ENCODE assay signal across 8 cellular contexts in genomic region chr11:3795131-3796092, GRCh38. TPM values are rescaled to one million over a fixed set of nuclear protein-coding genes. Genes with fewer than 3 reads are reported as not detected.
DNase-seq lines count a peak whose midpoint lies in the region; ATAC-seq and TF ChIP-seq lines count a peak whose summit lies in the region.

No MANE protein-coding gene starts in this region.

- H3K36me3 Mint-ChIP-seq in nephron (ENCODE audit: low read depth): peaks cover 31% of the 10 kb centered on the region

- no peak for DNase-seq in MM.1S
- DNase-seq in effector memory CD4-positive, alpha-beta T cell: no peak
- DNase-seq in SK-N-DZ (ENCODE audit: low spot score): no peak
- no peak for DNase-seq in NCI-H2171 treated with DMSO at 0.1 percent for 48 hours (lab: John Stamatoyannopoulos, UW)

- H3K4me1 Mint-ChIP-seq in nephron: peaks cover 22% of the 10 kb centered on the region

- peaks cover 29 to 47% (median 34%) of the 10 kb centered on the region in 10 experiments for H3K4me1 ChIP-seq in BLaER1 treated with 17β-estradiol and CSF1 and Interleukin-3, amounts not matched to agents 10 nM and 100 nM
- H3K4me1 ChIP-seq in MM.1S (ENCODE audit: low read length): peaks cover 6% of the 10 kb centered on the region; the same call in 1 of the 2 replicates
- H3K4me1 ChIP-seq in effector memory CD4-positive, alpha-beta T cell (ENCODE audit: control insufficient read depth, insufficient read depth, low read length, poor library complexity, severe bottlenecking): peaks cover 11% of the 10 kb centered on the region

- peaks cover 63 to 68% (median 67%) of the 10 kb centered on the region in 11 experiments for H4K20me1 ChIP-seq in BLaER1 treated with 17β-estradiol and CSF1 and Interleukin-3, amounts not matched to agents 10 nM and 100 nM
- H4K20me1 ChIP-seq in MM.1S (ENCODE audit: insufficient read depth, low read length): no peaks in the 10 kb centered on the region

- H3K9me3 ChIP-seq in BLaER1 treated with 17β-estradiol and CSF1 and Interleukin-3, amounts not matched to agents 10 nM and 100 nM (replicated peaks in 1 of 11): no peaks in the 10 kb centered on the region
- H3K9me3 ChIP-seq in MM.1S (replicated peaks; ENCODE audit: insufficient read depth, low read length): no peaks in the 10 kb centered on the region
- no peaks in the 10 kb centered on the region for H3K9me3 ChIP-seq in effector memory CD4-positive, alpha-beta T cell (ENCODE audit: control insufficient read depth, low read length)

- H3K36me3 ChIP-seq in BLaER1 treated with 17β-estradiol and CSF1 and Interleukin-3, amounts not matched to agents 10 nM and 100 nM: peaks cover 45 to 55% (median 51%) of the 10 kb centered on the region in 11 experiments
- no peaks in the 10 kb centered on the region for H3K36me3 ChIP-seq in MM.1S (replicated peaks; ENCODE audit: insufficient read depth, low read length)
- H3K36me3 ChIP-seq in effector memory CD4-positive, alpha-beta T cell (ENCODE audit: control insufficient read depth, insufficient read depth, low read length): peaks cover 9% of the 10 kb centered on the region

- H3K9me2 ChIP-seq in MM.1S (replicated peaks; ENCODE audit: insufficient read depth, low read length): no peaks in the 10 kb centered on the region

- peak overlapping the region; percentile 88 to 99 (median 95) for H3K4me2 ChIP-seq in BLaER1 treated with 17β-estradiol and CSF1 and Interleukin-3, amounts not matched to agents 10 nM and 100 nM
- H3K4me2 ChIP-seq in MM.1S (ENCODE audit: low read depth, low read length): peak overlapping the region; percentile 98

- no peak overlapping the region for H2AFZ ChIP-seq in MM.1S (ENCODE audit: low read length)

- ATAC-seq in GM21515 (IDR thresholded peaks at IDR 0.05; ENCODE audit: unreplicated experiment) (no peak), HG02981 (IDR thresholded peaks at IDR 0.05; ENCODE audit: unreplicated experiment) (no peak)

- peaks cover 3% of the 10 kb centered on the region; the same call in 1 of the 2 replicates for H3F3A ChIP-seq in MM.1S (ENCODE audit: insufficient read depth, low read length)

- H3K27ac ChIP-seq in BLaER1 treated with 17β-estradiol and CSF1 and Interleukin-3, amounts not matched to agents 10 nM and 100 nM: peak overlapping the region in 10 of 11 experiments; percentile 23 to 97 (median 96); a peak in 14 of 22 replicates
- H3K27ac ChIP-seq in MM.1S (ENCODE audit: low read length): no peak overlapping the region
- H3K27ac ChIP-seq in effector memory CD4-positive, alpha-beta T cell (ENCODE audit: insufficient read depth, low read length, poor library complexity, severe bottlenecking): peak overlapping the region; percentile 96

- H3K27ac Mint-ChIP-seq in nephron: peak overlapping the region in 2 of 3 experiments; percentile 84 to 85

- peak overlapping the region; percentile 74 to 100 (median 91) for H3K4me3 ChIP-seq in BLaER1 treated with 17β-estradiol and CSF1 and Interleukin-3, amounts not matched to agents 10 nM and 100 nM
- peak overlapping the region; percentile 98; the same call in 1 of the 2 replicates for H3K4me3 ChIP-seq in MM.1S (ENCODE audit: low read length)
- peak overlapping the region; percentile 95 for H3K4me3 ChIP-seq in effector memory CD4-positive, alpha-beta T cell (ENCODE audit: insufficient read depth, low read depth, low read length, poor library complexity, severe bottlenecking)

- no peaks in the 10 kb centered on the region for H3K9me3 Mint-ChIP-seq in nephron

- peak overlapping the region; percentile 89 to 94 (median 92) for H3K4me3 Mint-ChIP-seq in nephron

- no peak for TF ChIP-seq CTCF in MM.1S (IDR thresholded peaks at IDR 0.05; ENCODE audit: low read length)
- TF ChIP-seq CTCF in nephron (IDR thresholded peaks at IDR 0.05; ENCODE audit: unreplicated experiment in 3 of 3): no peak

- H3K27me3 Mint-ChIP-seq in nephron (ENCODE audit: low read depth): no peaks in the 10 kb centered on the region

- H3K9ac ChIP-seq in BLaER1 treated with 17β-estradiol and CSF1 and Interleukin-3, amounts not matched to agents 10 nM and 100 nM: peak overlapping the region; percentile 92 to 100 (median 96); a peak in 21 of 22 replicates
- no peak overlapping the region for H3K9ac ChIP-seq in MM.1S (ENCODE audit: low read length)

- H3K27me3 ChIP-seq in BLaER1 treated with 17β-estradiol and CSF1 and Interleukin-3, amounts not matched to agents 10 nM and 100 nM: no peaks in the 10 kb centered on the region
- no peaks in the 10 kb centered on the region for H3K27me3 ChIP-seq in MM.1S (replicated peaks; ENCODE audit: insufficient read depth, low read length)
- no peaks in the 10 kb centered on the region for H3K27me3 ChIP-seq in effector memory CD4-positive, alpha-beta T cell (replicated peaks; ENCODE audit: control insufficient read depth, insufficient read depth, low read length, poor library complexity, severe bottlenecking)

- H3K79me2 ChIP-seq in MM.1S (ENCODE audit: low read length): peaks cover 73% of the 10 kb centered on the region

RNA-seq across cellular contexts. Expression of gene NUP98, which starts 1.9 kb away (rescaled TPM):
- 56.7 and 109 TPM in 2 replicates for polyA plus RNA-seq in SK-N-DZ (2014; cell fraction: cytosol; rRNA removed)
- 70.2 and 107 TPM in 2 replicates for polyA plus RNA-seq in SK-N-DZ (2014; cell fraction: nucleus; rRNA removed)

RNA-seq across cellular contexts. Expression of gene PGAP2, which starts 12.9 kb away (rescaled TPM):
- polyA plus RNA-seq in SK-N-DZ (2014; cell fraction: cytosol; rRNA removed): 25.3 and 30.3 TPM in 2 replicates
- 87.7 and 90.7 TPM in 2 replicates for polyA plus RNA-seq in SK-N-DZ (2014; cell fraction: nucleus; rRNA removed)

RNA-seq across cellular contexts. Expression of gene RHOG, which starts 45.3 kb away (rescaled TPM):
- polyA plus RNA-seq in SK-N-DZ (2014; cell fraction: cytosol; rRNA removed): 12.4 and 13.9 TPM in 2 replicates
- 4.3 and 10.0 TPM in 2 replicates for polyA plus RNA-seq in SK-N-DZ (2014; cell fraction: nucleus; rRNA removed)
